ENCODE assay signal across 9 cellular contexts in the genomic region with DNA sequence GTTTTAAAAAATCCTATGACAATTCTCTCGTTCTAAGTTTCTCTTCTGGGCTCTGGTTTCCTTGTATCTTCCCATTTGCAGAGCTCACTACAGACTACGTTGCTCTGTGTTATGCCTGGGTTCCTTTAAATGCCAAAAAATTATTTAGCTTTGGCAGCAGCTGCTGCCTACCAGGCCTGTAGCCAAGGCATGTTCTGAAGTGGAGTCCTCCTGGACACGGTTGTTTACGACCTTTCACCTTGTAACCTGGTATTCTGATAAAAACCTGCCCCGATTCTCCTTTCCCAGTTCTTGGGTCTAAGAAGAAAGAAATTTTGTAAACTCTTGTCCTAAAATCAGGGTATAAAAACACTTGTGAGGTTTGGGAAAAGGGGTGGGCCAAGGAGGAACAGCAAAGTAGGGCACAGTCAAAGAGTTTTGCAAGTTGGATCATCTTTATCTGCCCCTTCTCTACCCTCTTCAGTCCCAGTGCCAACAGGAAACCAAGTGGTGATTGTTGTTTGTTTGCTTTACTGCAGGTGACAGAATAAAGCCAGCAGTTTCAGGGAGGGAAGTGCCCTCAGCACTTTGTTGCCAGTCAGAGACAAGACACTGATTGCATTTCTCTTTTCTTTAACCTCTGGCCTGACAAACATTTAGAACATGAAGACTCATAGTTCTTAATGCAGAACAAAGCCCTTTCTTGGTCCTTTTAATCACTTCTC. TPM values are rescaled to one million over a fixed set of nuclear protein-coding genes. Genes with fewer than 3 reads are reported as not detected.
DNase-seq lines count a peak whose midpoint lies in the region; ATAC-seq and TF ChIP-seq lines count a peak whose summit lies in the region.
"Had no signal": no experiment of that assay in that cellular context is flagged by ENCODE, and none has a peak within 500 bp of the region (broad histone marks: within the 10 kb centered on the region; RNA-seq: fewer than 3 reads in every experiment).

No MANE protein-coding gene starts in this region.

- TF ChIP-seq POLR2A in erythroblast (IDR thresholded peaks at IDR 0.05; ENCODE audit: low read length) = no peak

- no peak overlapping the region for H3K4me3 ChIP-seq in colonic mucosa

- H3K4me1 Mint-ChIP-seq in nephron = peaks cover 23% of the 10 kb centered on the region

- H3K4me3 Mint-ChIP-seq in nephron = peak overlapping the region; percentile 59 to 79 (median 62)

- ATAC-seq in HG02981 (IDR thresholded peaks at IDR 0.05; ENCODE audit: unreplicated experiment) (no peak), HG02840 (IDR thresholded peaks at IDR 0.05; ENCODE audit: low FRiP score, unreplicated experiment) (no peak)

- no peaks in the 10 kb centered on the region for H3K27me3 Mint-ChIP-seq in nephron (ENCODE audit: low read depth)

- no peaks in the 10 kb centered on the region for H3K9me3 ChIP-seq in colonic mucosa

- H3K9me3 Mint-ChIP-seq in nephron = no peaks in the 10 kb centered on the region

- peak overlapping the region; percentile 32 to 67 for H3K9ac ChIP-seq in colonic mucosa (ENCODE audit: low read depth in 2 of 2, low read length in 2 of 2)

- TF ChIP-seq CTCF in colonic mucosa (IDR thresholded peaks at IDR 0.05) (no peak), nephron (IDR thresholded peaks at IDR 0.05; ENCODE audit: unreplicated experiment in 3 of 3) (no peak)

- peaks cover 4% of the 10 kb centered on the region for H3K36me3 ChIP-seq in colonic mucosa

- DNase-seq in DMS 273 treated with DMSO at 0.1 percent for 48 hours (lab: John Stamatoyannopoulos, UW) (peak; percentile 20), NCI-H446 treated with DMSO at 0.1 percent for 48 hours (lab: John Stamatoyannopoulos, UW) (peak; percentile 60), colonic mucosa (no peak), NCI-H82 treated with DMSO at 0.1 percent for 48 hours (lab: John Stamatoyannopoulos, UW; ENCODE audit: unreplicated experiment) (no peak), erythroblast (lab: John Stamatoyannopoulos, UW) (no peak)

- H3K36me3 Mint-ChIP-seq in nephron (ENCODE audit: low read depth) = peaks cover 20% of the 10 kb centered on the region

- peak overlapping the region; percentile 65 to 95 (median 93) for H3K27ac Mint-ChIP-seq in nephron

- no peaks in the 10 kb centered on the region for H3K27me3 ChIP-seq in colonic mucosa

- H3K4me1 ChIP-seq in colonic mucosa = peaks cover 11% of the 10 kb centered on the region

- intact Hi-C loops in colonic mucosa (cut with DNase I) = no loop called here

- H3K27ac ChIP-seq in colonic mucosa = peak overlapping the region; percentile 94

RNA-seq across cellular contexts. Expression of gene TXNIP, which starts 3.1 kb away (rescaled TPM):
- total RNA-seq in colonic mucosa = 100 to 1,000 TPM; 302 to 496 TPM

RNA-seq across cellular contexts. Expression of gene HJV, which starts 22.1 kb away (rescaled TPM):
- total RNA-seq in colonic mucosa = not detected
- total RNA-seq: astrocyte had no signal

RNA-seq across cellular contexts. Expression of gene POLR3GL, which starts 35.0 kb away (rescaled TPM):
- total RNA-seq in colonic mucosa = 10 to 100 TPM; 12.6 to 16.1 TPM

RNA-seq across cellular contexts. Expression of gene ANKRD34A, which starts 35.1 kb away (rescaled TPM):
- total RNA-seq in colonic mucosa = under 1 TPM; 0.21 to 0.44 TPM

RNA-seq across cellular contexts. Expression of gene LIX1L, which starts 41.7 kb away (rescaled TPM):
- 1 to 10 TPM; 4.7 to 8.6 TPM for total RNA-seq in colonic mucosa

Comparison
In these comparisons a context has a peak if more than half of its experiments do, and no peak if none do; other contexts are left out.
1. DNase-seq: peak in DMS 273 treated with DMSO at 0.1 percent for 48 hours (single experiment) and NCI-H446 treated with DMSO at 0.1 percent for 48 hours (single experiment); none in colonic mucosa (single experiment), NCI-H82 treated with DMSO at 0.1 percent for 48 hours (single experiment) and erythroblast (0 of 2).